8 cellular contexts compared by ENCODE assay signal in the genomic region with DNA sequence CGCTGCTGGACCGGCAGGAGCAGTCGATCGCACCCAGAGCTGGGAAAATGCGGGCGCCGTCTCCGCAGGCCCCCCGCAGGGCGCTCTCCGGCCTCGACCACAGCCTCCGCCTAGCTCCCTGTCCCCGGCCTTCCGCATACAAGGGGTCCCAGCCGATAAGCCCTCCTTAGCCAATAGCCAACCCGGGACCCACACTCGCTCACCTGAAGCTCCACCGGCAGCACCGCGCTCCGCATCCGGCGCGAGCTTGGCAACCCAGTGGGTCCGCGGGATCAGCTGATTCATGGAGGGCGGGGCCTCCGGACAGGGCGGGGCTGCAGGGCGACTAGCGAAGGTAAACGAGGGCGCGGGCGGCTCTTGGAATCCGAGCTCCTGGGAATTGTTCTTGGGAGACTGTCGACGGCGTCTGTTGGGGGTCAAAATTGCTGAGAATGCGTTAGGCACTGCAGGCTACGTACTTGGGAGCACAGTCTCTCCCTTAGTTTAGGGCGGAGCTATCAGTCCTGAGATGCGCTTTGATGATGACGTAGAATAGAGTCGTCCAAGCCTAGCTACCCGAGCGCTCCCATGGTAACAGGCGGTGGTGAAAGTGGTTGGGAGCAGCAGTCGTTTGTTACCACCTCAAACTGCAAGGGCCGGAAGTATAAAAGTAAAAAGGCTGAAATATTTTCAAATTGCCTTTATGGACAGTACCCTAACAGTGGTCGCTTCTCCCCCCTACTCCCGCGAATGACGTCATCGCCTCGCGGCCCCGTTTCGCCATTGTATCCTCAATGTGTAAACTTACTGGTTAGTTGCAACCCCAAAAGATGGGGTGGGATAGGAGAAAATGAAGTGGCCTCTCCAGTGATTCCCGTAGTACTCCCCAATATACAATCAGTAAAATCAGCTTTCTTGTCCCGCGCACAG.
DNase-seq lines count a peak whose midpoint lies in the region; ATAC-seq and TF ChIP-seq lines count a peak whose summit lies in the region.

A gene (minus strand): TSS at position 260 of the 909 bp plus-strand sequence. CDS start 12,048 bp downstream, outside the sequence.

- H3K79me2 ChIP-seq in OCI-LY3 (ENCODE audit: low read length), result peaks cover 13% of the 10 kb centered on the region

- H2AFZ ChIP-seq in OCI-LY3 (ENCODE audit: low read depth, low read length), result peak within 1 kb of the TSS; percentile 100

- peak within 1 kb of the TSS; percentile 56 for H3K9ac ChIP-seq in OCI-LY3 (ENCODE audit: low read length)

- DNase-seq in D341Med (ENCODE audit: low spot score) (peak; percentile 93), HuH-7 (ENCODE audit: low spot score) (peak; percentile 82), activated T-cell treated with anti-CD3 and anti-CD28 coated beads for 1 hour (ENCODE audit: low read depth) (peak; percentile 91), epidermal melanocyte (ENCODE audit: insufficient read length, low spot score) (peak; percentile 97), middle frontal gyrus (ENCODE audit: extremely low spot score, low spot score) (peak; percentile 89)
- DNase-seq in stimulated activated CD8-positive, alpha-beta memory T cell treated with anti-CD3 and anti-CD28 coated beads, Interleukin-2, amount 100 ng/mL, for 48 hours (ENCODE audit: low read depth in 2 of 2), result peak; percentile 88 to 92

- no peaks in the 10 kb centered on the region for H3K9me3 ChIP-seq in OCI-LY3 (ENCODE audit: insufficient read depth, low read length)

- peak within 1 kb of the TSS; percentile 22 for H3K27ac ChIP-seq in OCI-LY3 (ENCODE audit: low read length)

- no peaks in the 10 kb centered on the region for H3K36me3 ChIP-seq in OCI-LY3 (replicated peaks; ENCODE audit: low read depth, low read length)

- peak within 1 kb of the TSS; percentile 99 for H3K4me2 ChIP-seq in OCI-LY3 (ENCODE audit: low read length)

- TF ChIP-seq CTCF in OCI-LY3 (IDR thresholded peaks at IDR 0.05; ENCODE audit: low read depth, low read length), result no peak

- peak within 1 kb of the TSS; percentile 77 for H3K4me3 ChIP-seq in OCI-LY3 (ENCODE audit: low read length)

- ATAC-seq in GM21515 (IDR thresholded peaks at IDR 0.05; ENCODE audit: unreplicated experiment), result peak; percentile 98

- no peaks in the 10 kb centered on the region for H3K27me3 ChIP-seq in OCI-LY3 (ENCODE audit: low read depth, low read length)

- H4K20me1 ChIP-seq in OCI-LY3 (ENCODE audit: insufficient read depth, low read length), result no peaks in the 10 kb centered on the region

- H3K4me1 ChIP-seq in OCI-LY3 (ENCODE audit: low read length), result peaks cover 9% of the 10 kb centered on the region

Comparison
In these comparisons a context has a peak if more than half of its experiments do, and no peak if none do; other contexts are left out.
1. Peak in every context shown above with its lines: DNase-seq, ATAC-seq, H3K4me3 ChIP-seq and H3K27ac ChIP-seq.